In the genomic region with DNA sequence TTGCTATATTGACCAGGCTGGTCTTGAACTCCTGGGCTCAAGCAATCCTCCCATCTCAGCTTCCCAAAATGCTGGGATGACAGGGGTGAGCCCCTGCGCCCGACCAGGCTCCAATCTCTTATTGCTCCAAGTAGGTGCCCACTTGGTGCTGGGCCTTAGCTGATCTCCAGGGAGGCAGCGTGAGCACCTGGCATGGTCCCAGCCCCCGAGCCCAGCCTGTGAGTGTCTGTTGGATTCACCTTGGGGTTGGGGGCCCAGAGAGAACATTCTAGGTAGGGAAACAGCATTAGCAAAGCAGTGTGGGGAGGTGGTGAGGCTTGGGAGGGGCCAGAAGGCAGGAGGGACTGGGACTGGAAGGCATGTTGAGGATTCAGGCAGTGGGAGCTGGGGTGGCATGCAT, we compare ENCODE assay signal across 11 cellular contexts. TPM values are rescaled to one million over a fixed set of nuclear protein-coding genes. Genes with fewer than 3 reads are reported as not detected.
DNase-seq lines count a peak whose midpoint lies in the region; ATAC-seq and TF ChIP-seq lines count a peak whose summit lies in the region.
"Had no signal": no experiment of that assay in that cellular context is flagged by ENCODE, and none has a peak within 500 bp of the region (broad histone marks: within the 10 kb centered on the region; RNA-seq: fewer than 3 reads in every experiment).

No MANE protein-coding gene starts in this region.

- no peak for TF ChIP-seq POLR2A in heart left ventricle (IDR thresholded peaks at IDR 0.05)

- no peaks in the 10 kb centered on the region for H3K27me3 ChIP-seq in heart left ventricle
- no peaks in the 10 kb centered on the region for H3K27me3 ChIP-seq in thymus (ENCODE audit: control insufficient read depth, insufficient read depth)
- H3K27me3 ChIP-seq: left lung had no signal

- H3K27ac ChIP-seq in heart left ventricle = peak overlapping the region; percentile 25 to 89 (median 78)
- H3K27ac ChIP-seq in thymus (ENCODE audit: low read depth) = peak overlapping the region; percentile 62

- H3K4me3 ChIP-seq in heart left ventricle = no peak overlapping the region
- no peak overlapping the region for H3K4me3 ChIP-seq in thymus (ENCODE audit: low read length)
- H3K4me3 ChIP-seq: left lung had no signal

- H3K9me3 Mint-ChIP-seq in activated T-helper 2 cell treated with anti-CD3 and anti-CD28 coated beads, Interferon-gamma antibody, Interleukin-2, Interleukin-4, amounts not matched to agents 10 μg/mL and 5 μg/mL and 100 μg/mL, durations not matched to agents 14 hours and 24 hours and 36 hours = peaks cover 6% of the 10 kb centered on the region
- H3K9me3 Mint-ChIP-seq in memory B cell = no peaks in the 10 kb centered on the region

- H3K36me3 Mint-ChIP-seq in activated T-helper 2 cell treated with anti-CD3 and anti-CD28 coated beads, Interferon-gamma antibody, Interleukin-2, Interleukin-4, amounts not matched to agents 10 μg/mL and 5 μg/mL and 100 μg/mL, durations not matched to agents 14 hours and 24 hours and 36 hours (ENCODE audit: low read depth) = peaks cover 45% of the 10 kb centered on the region
- peaks cover 12% of the 10 kb centered on the region for H3K36me3 Mint-ChIP-seq in memory B cell

- no peaks in the 10 kb centered on the region for H3K27me3 Mint-ChIP-seq in activated T-helper 2 cell treated with anti-CD3 and anti-CD28 coated beads, Interferon-gamma antibody, Interleukin-2, Interleukin-4, amounts not matched to agents 10 μg/mL and 5 μg/mL and 100 μg/mL, durations not matched to agents 14 hours and 24 hours and 36 hours (ENCODE audit: low read depth)
- H3K27me3 Mint-ChIP-seq in memory B cell = no peaks in the 10 kb centered on the region

- no peak overlapping the region for H3K4me3 Mint-ChIP-seq in activated T-helper 2 cell treated with anti-CD3 and anti-CD28 coated beads, Interferon-gamma antibody, Interleukin-2, Interleukin-4, amounts not matched to agents 10 μg/mL and 5 μg/mL and 100 μg/mL, durations not matched to agents 14 hours and 24 hours and 36 hours (ENCODE audit: low read depth)
- peak overlapping the region; percentile 7 for H3K4me3 Mint-ChIP-seq in memory B cell

- H3K4me1 ChIP-seq in heart left ventricle (peaks cover 19 to 97% (median 83%) of the 10 kb centered on the region in 12 donors), thymus (ENCODE audit: control insufficient read depth, insufficient read depth, low read length) (peaks cover 30% of the 10 kb centered on the region)

- intact Hi-C loops in heart left ventricle (cut with DNase I) = loop anchor here in 1 of 10 donors (2.0 kb wide), 1 partner anchor 17 kb away; no protein-coding TSS in a partner anchor
- intact Hi-C loops in cardiac septum (cut with DNase I) = no loop called here
- intact Hi-C loops in activated T-helper 2 cell treated with anti-CD3 and anti-CD28 coated beads, Interferon-gamma antibody, Interleukin-2, Interleukin-4, amounts not matched to agents 10 μg/mL and 5 μg/mL and 100 μg/mL, durations not matched to agents 14 hours and 24 hours and 36 hours (cut with micrococcal nuclease) = no loop called here

- peaks cover 50% of the 10 kb centered on the region for H3K4me1 Mint-ChIP-seq in activated T-helper 2 cell treated with anti-CD3 and anti-CD28 coated beads, Interferon-gamma antibody, Interleukin-2, Interleukin-4, amounts not matched to agents 10 μg/mL and 5 μg/mL and 100 μg/mL, durations not matched to agents 14 hours and 24 hours and 36 hours (ENCODE audit: low read depth)
- H3K4me1 Mint-ChIP-seq in memory B cell = peaks cover 45% of the 10 kb centered on the region

- H3K27ac Mint-ChIP-seq in activated T-helper 2 cell treated with anti-CD3 and anti-CD28 coated beads, Interferon-gamma antibody, Interleukin-2, Interleukin-4, amounts not matched to agents 10 μg/mL and 5 μg/mL and 100 μg/mL, durations not matched to agents 14 hours and 24 hours and 36 hours = peak overlapping the region; percentile 83
- peak overlapping the region; percentile 87 for H3K27ac Mint-ChIP-seq in memory B cell

- DNase-seq in heart left ventricle = no peak
- DNase-seq in cardiac septum (ENCODE audit: low spot score) = no peak
- no peak for DNase-seq in activated T-helper 2 cell treated with anti-CD3 and anti-CD28 coated beads, Interferon-gamma antibody, Interleukin-2, Interleukin-4, amounts not matched to agents 10 μg/mL and 5 μg/mL and 100 μg/mL, durations not matched to agents 14 hours and 24 hours and 36 hours (ENCODE audit: low spot score)
- no peak for DNase-seq in memory B cell (ENCODE audit: low spot score in 2 of 2)
- DNase-seq in activated CD8-positive, alpha-beta memory T cell treated with anti-CD3 and anti-CD28 coated beads, Interleukin-2, amount 50 U/mL, for 48 hours = no peak
- no peak for DNase-seq in OCI-M1 (lab: John Stamatoyannopoulos, UW)
- DNase-seq: dermis blood vessel endothelial cell, foreskin melanocyte, left lung had no signal

- ATAC-seq in heart left ventricle (no peak), memory B cell (ENCODE audit: low read depth) (no peak), GM18861 (IDR thresholded peaks at IDR 0.05; ENCODE audit: unreplicated experiment) (no peak)
- ATAC-seq: left lung had no signal

- H3K9me3 ChIP-seq in heart left ventricle = no peaks in the 10 kb centered on the region
- H3K9me3 ChIP-seq in thymus (ENCODE audit: control insufficient read depth) = no peaks in the 10 kb centered on the region
- H3K9me3 ChIP-seq: left lung had no signal

- H3K36me3 ChIP-seq in heart left ventricle (peaks cover 0 to 40% (median 17%) of the 10 kb centered on the region in 9 donors), thymus (ENCODE audit: control insufficient read depth, insufficient read depth) (peaks cover 33% of the 10 kb centered on the region)

- WGBS in heart left ventricle, 4 donors = 61 to 75% (median 66%) methylated on average over 4 of the region's 4 CpGs
- 72% methylated on average over 4 of the region's 4 CpGs for WGBS in thymus

- no peak for TF ChIP-seq CTCF in heart left ventricle (IDR thresholded peaks at IDR 0.05)

RNA-seq across cellular contexts. Expression of gene DNM2, which starts 45.5 kb away (rescaled TPM):
- total RNA-seq in heart left ventricle (100 to 1,000 TPM in 8 of 9 donors, 10 to 100 TPM in 1; 98.9 to 204 (median 137) TPM), cardiac septum (138 TPM)
- polyA plus RNA-seq in heart left ventricle (100 to 1,000 TPM in 1 of 2 donors, 10 to 100 TPM in 1; 98.9 to 118 TPM), thymus (102 TPM)
- 185 and 198 TPM in 2 replicates for total RNA-seq in activated T-helper 2 cell treated with anti-CD3 and anti-CD28 coated beads, Interferon-gamma antibody, Interleukin-2, Interleukin-4, amounts not matched to agents 10 μg/mL and 5 μg/mL and 100 μg/mL, durations not matched to agents 14 hours and 24 hours and 36 hours
